10 cellular contexts compared by ENCODE assay signal in the genomic region with DNA sequence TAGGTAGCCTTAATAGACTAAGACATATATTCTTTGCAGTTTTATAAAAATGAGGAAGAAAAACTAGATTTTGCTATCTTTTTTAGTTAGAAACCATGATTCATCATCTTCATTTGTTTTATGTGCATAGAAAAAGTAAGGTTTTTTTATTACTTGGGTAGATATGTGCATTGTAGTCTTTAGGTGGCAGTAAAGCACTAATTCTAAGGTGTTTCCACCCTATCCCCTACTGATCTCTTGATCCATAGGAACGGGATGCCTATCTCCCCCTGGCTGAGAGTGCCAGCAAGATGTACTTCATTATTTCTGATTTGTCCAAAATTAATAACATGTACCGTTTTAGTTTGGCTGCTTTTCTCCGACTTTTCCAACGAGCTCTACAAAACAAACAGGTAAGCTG.
DNase-seq lines count a peak whose midpoint lies in the region; ATAC-seq and TF ChIP-seq lines count a peak whose summit lies in the region.
"Had no signal": no experiment of that assay in that cellular context is flagged by ENCODE, and none has a peak within 500 bp of the region (broad histone marks: within the 10 kb centered on the region; RNA-seq: fewer than 3 reads in every experiment).

No MANE protein-coding gene starts in this region.

- no peaks in the 10 kb centered on the region for H3K9me3 Mint-ChIP-seq in activated T-cell treated with anti-CD3 and anti-CD28 coated beads, Interleukin-2, amount 50 U/mL, for 4 hours
- H3K9me3 Mint-ChIP-seq in activated naive CD8-positive, alpha-beta T cell treated with anti-CD3 and anti-CD28 coated beads, Interleukin-2, amount 50 U/mL, for 24 hours = no peaks in the 10 kb centered on the region
- H3K9me3 Mint-ChIP-seq: T-helper 2 cell treated with Interferon-gamma antibody and Interleukin-4, amounts not matched to agents 5 μg/mL and 100 μg/mL, for 36 hours had no signal

- no peaks in the 10 kb centered on the region for H3F3A ChIP-seq in Loucy (ENCODE audit: low read depth)

- no peak overlapping the region for H3K27ac Mint-ChIP-seq in activated naive CD8-positive, alpha-beta T cell treated with anti-CD3 and anti-CD28 coated beads, Interleukin-2, amount 50 U/mL, for 24 hours
- H3K27ac Mint-ChIP-seq: T-helper 2 cell treated with Interferon-gamma antibody and Interleukin-4, amounts not matched to agents 5 μg/mL and 100 μg/mL, for 36 hours had no signal

- no peaks in the 10 kb centered on the region for H3K79me2 ChIP-seq in Loucy (ENCODE audit: insufficient read depth, low read length)

- H3K9ac ChIP-seq in Loucy (ENCODE audit: low read depth, low read length, poor library complexity, severe bottlenecking) = no peak overlapping the region
- H3K9ac ChIP-seq in adipocyte (ENCODE audit: low read length) = no peak overlapping the region

- no peaks in the 10 kb centered on the region for H3K4me1 ChIP-seq in Loucy (ENCODE audit: insufficient read depth, low read length, poor library complexity, severe bottlenecking)
- no peaks in the 10 kb centered on the region for H3K4me1 ChIP-seq in adipocyte (ENCODE audit: control insufficient read depth, insufficient read depth, low read length)

- H3K4me3 Mint-ChIP-seq in activated T-cell treated with anti-CD3 and anti-CD28 coated beads, Interleukin-2, amount 50 U/mL, for 4 hours = no peak overlapping the region
- H3K4me3 Mint-ChIP-seq in activated naive CD8-positive, alpha-beta T cell treated with anti-CD3 and anti-CD28 coated beads, Interleukin-2, amount 50 U/mL, for 24 hours = no peak overlapping the region
- H3K4me3 Mint-ChIP-seq: T-helper 2 cell treated with Interferon-gamma antibody and Interleukin-4, amounts not matched to agents 5 μg/mL and 100 μg/mL, for 36 hours had no signal

- H3K9me2 ChIP-seq in Loucy (replicated peaks; ENCODE audit: low read depth, low read length) = no peaks in the 10 kb centered on the region

- H3K4me3 ChIP-seq in Loucy (ENCODE audit: low read length, poor library complexity, severe bottlenecking) = no peak overlapping the region
- no peak overlapping the region for H3K4me3 ChIP-seq in adipocyte (ENCODE audit: low read length)

- no peaks in the 10 kb centered on the region for H3K36me3 ChIP-seq in Loucy (ENCODE audit: insufficient read depth, low read length)
- H3K36me3 ChIP-seq in adipocyte (ENCODE audit: control insufficient read depth, insufficient read depth, low read length, severe bottlenecking) = peaks cover 30% of the 10 kb centered on the region

- no peak for ATAC-seq in activated T-cell treated with anti-CD3 and anti-CD28 coated beads, Interleukin-2, amount 50 U/mL, for 4 hours
- no peak for ATAC-seq in HG02623 (IDR thresholded peaks at IDR 0.05; ENCODE audit: unreplicated experiment)
- ATAC-seq in GM18861 (IDR thresholded peaks at IDR 0.05; ENCODE audit: unreplicated experiment) = no peak
- ATAC-seq in activated naive CD8-positive, alpha-beta T cell treated with anti-CD3 and anti-CD28 coated beads, Interleukin-2, amount 50 U/mL, for 24 hours = no peak

- no peaks in the 10 kb centered on the region for H3K4me1 Mint-ChIP-seq in activated T-cell treated with anti-CD3 and anti-CD28 coated beads, Interleukin-2, amount 50 U/mL, for 4 hours (ENCODE audit: low read depth)
- no peaks in the 10 kb centered on the region for H3K4me1 Mint-ChIP-seq in activated naive CD8-positive, alpha-beta T cell treated with anti-CD3 and anti-CD28 coated beads, Interleukin-2, amount 50 U/mL, for 24 hours

- H3K27me3 ChIP-seq in Loucy (ENCODE audit: insufficient read depth, low read length, poor library complexity, severe bottlenecking) (no peaks in the 10 kb centered on the region), adipocyte (replicated peaks; ENCODE audit: control insufficient read depth, insufficient read depth, low read length) (no peaks in the 10 kb centered on the region)

- peaks cover 5% of the 10 kb centered on the region for H3K36me3 Mint-ChIP-seq in activated T-cell treated with anti-CD3 and anti-CD28 coated beads, Interleukin-2, amount 50 U/mL, for 4 hours (ENCODE audit: insufficient read depth)
- H3K36me3 Mint-ChIP-seq in activated naive CD8-positive, alpha-beta T cell treated with anti-CD3 and anti-CD28 coated beads, Interleukin-2, amount 50 U/mL, for 24 hours (ENCODE audit: low read depth) = no peaks in the 10 kb centered on the region

- no peaks in the 10 kb centered on the region for H3K27me3 Mint-ChIP-seq in activated T-cell treated with anti-CD3 and anti-CD28 coated beads, Interleukin-2, amount 50 U/mL, for 4 hours (ENCODE audit: low read depth)
- H3K27me3 Mint-ChIP-seq in activated naive CD8-positive, alpha-beta T cell treated with anti-CD3 and anti-CD28 coated beads, Interleukin-2, amount 50 U/mL, for 24 hours = no peaks in the 10 kb centered on the region

- H3K4me2 ChIP-seq in Loucy (ENCODE audit: low read depth, low read length, poor library complexity, severe bottlenecking) = no peak overlapping the region

- DNase-seq in EH (ENCODE audit: low read depth) (peak; percentile 43), adipocyte (ENCODE audit: low read depth) (peak; percentile 15), kidney tubule cell (ENCODE audit: low spot score) (peak; percentile 11)
- DNase-seq in activated T-cell treated with anti-CD3 and anti-CD28 coated beads, Interleukin-2, amount 50 U/mL, for 4 hours = no peak
- no peak for DNase-seq in activated naive CD8-positive, alpha-beta T cell treated with anti-CD3 and anti-CD28 coated beads, Interleukin-2, amount 50 U/mL, for 24 hours
- DNase-seq: aorta had no signal

- no peak overlapping the region for H2AFZ ChIP-seq in Loucy (ENCODE audit: low read length)

- no peaks in the 10 kb centered on the region for H3K9me3 ChIP-seq in Loucy (ENCODE audit: insufficient read depth, low read depth, low read length)
- no peaks in the 10 kb centered on the region for H3K9me3 ChIP-seq in adipocyte (ENCODE audit: control insufficient read depth, low read length)

- TF ChIP-seq CTCF in Loucy (conservative IDR thresholded peaks at IDR 0.05; ENCODE audit: low read length) = peak; percentile 59

- H4K20me1 ChIP-seq in Loucy (ENCODE audit: insufficient read depth, low read length, poor library complexity, severe bottlenecking) = no peaks in the 10 kb centered on the region

Comparison
In these comparisons a context has a peak if more than half of its experiments do, and no peak if none do; other contexts are left out.
1. DNase-seq: peak in EH (single experiment), adipocyte (single experiment) and kidney tubule cell (single experiment); none in activated T-cell treated with anti-CD3 and anti-CD28 coated beads, Interleukin-2, amount 50 U/mL, for 4 hours (single experiment) and activated naive CD8-positive, alpha-beta T cell treated with anti-CD3 and anti-CD28 coated beads, Interleukin-2, amount 50 U/mL, for 24 hours (single experiment).